Comparison of ENCODE assay signal across 8 cellular contexts in genomic region chr6:27630727-27631613, GRCh38.
DNase-seq lines count a peak whose midpoint lies in the region; ATAC-seq, FAIRE-seq and TF ChIP-seq lines count a peak whose summit lies in the region.

No MANE protein-coding gene starts in this region.

- no CpG with 5 or more reads among the region's 51 CpGs for WGBS in H9 (ENCODE audit: extremely low coverage, insufficient read length, low lambda C conversion rate)
- 3% methylated on average over 41 of the region's 51 CpGs for WGBS in suprapubic skin

- H3K79me2 ChIP-seq in H9 (ENCODE audit: insufficient read depth, low read length): no peaks in the 10 kb centered on the region

- no peak overlapping the region for H2BK12ac ChIP-seq in H9 (ENCODE audit: insufficient read length, low read depth, low read length)

- no peak overlapping the region for H3K23ac ChIP-seq in H9 (ENCODE audit: insufficient read length, low read depth, low read length)

- H2BK5ac ChIP-seq in H9 (ENCODE audit: insufficient read length, low read length): no peak overlapping the region

- H3T11ph ChIP-seq in H9 (ENCODE audit: low read length): no peak overlapping the region

- H4K8ac ChIP-seq in H9 (replicated peaks; ENCODE audit: insufficient read length, low read depth, low read length): no peak overlapping the region

- H3K9ac ChIP-seq in H9 (ENCODE audit: extremely low read depth, insufficient read length, low read length): peak overlapping the region; percentile 48

- TF ChIP-seq CTCF in H9 (conservative IDR thresholded peaks at IDR 0.05): peak; percentile 39; the same call in 2 of the 3 replicates
- TF ChIP-seq CTCF in Peyer's patch (IDR thresholded peaks at IDR 0.05): no peak
- TF ChIP-seq CTCF in bronchial epithelial cell (IDR thresholded peaks at IDR 0.05; ENCODE audit: insufficient read depth, low read length, severe bottlenecking): peak; percentile 38
- no peak for TF ChIP-seq CTCF in mesothelial cell of epicardium (IDR thresholded peaks at IDR 0.05; ENCODE audit: unreplicated experiment)
- no peak for TF ChIP-seq CTCF in suprapubic skin (IDR thresholded peaks at IDR 0.05)

- no peaks in the 10 kb centered on the region for H4K20me1 ChIP-seq in H9 (ENCODE audit: control insufficient read depth, insufficient read depth, insufficient read length)

- H3K4me1 ChIP-seq in H9 (ENCODE audit: insufficient read depth, low read length) (no peaks in the 10 kb centered on the region), Peyer's patch (peaks cover 0 to 11% (median 4%) of the 10 kb centered on the region in 4 donors), suprapubic skin (peaks cover 9% of the 10 kb centered on the region)

- H3K27me3 Mint-ChIP-seq in H9 (ENCODE audit: low read depth) (peaks cover 53% of the 10 kb centered on the region), mesothelial cell of epicardium (ENCODE audit: low read depth) (peaks cover 12% of the 10 kb centered on the region)

- peaks cover 0 to 1% (median 0%) of the 10 kb centered on the region in 3 experiments; a peak in 3 of 7 replicates for H3K36me3 Mint-ChIP-seq in H9 (ENCODE audit: insufficient read depth in 1 of 3, low read depth in 3 of 3)
- H3K36me3 Mint-ChIP-seq in mesothelial cell of epicardium: no peaks in the 10 kb centered on the region

- H4K91ac ChIP-seq in H9 (ENCODE audit: insufficient read length, low read depth, low read length): no peak overlapping the region

- H2BK20ac ChIP-seq in H9 (ENCODE audit: low read depth, low read length, poor library complexity, severe bottlenecking): no peak overlapping the region

- no peak overlapping the region for H3K4ac ChIP-seq in H9 (ENCODE audit: low read depth, low read length)

- H3K14ac ChIP-seq in H9 (ENCODE audit: insufficient read depth, low read length): 0 out of 2 replicates have a peak overlapping the region, but pooled peaks have one; percentile 4

- TF ChIP-seq POLR2A in Peyer's patch (IDR thresholded peaks at IDR 0.05) (no peak), suprapubic skin (IDR thresholded peaks at IDR 0.05) (no peak)

- H3K27me3 ChIP-seq in H9 (ENCODE audit: insufficient read depth, low read length) (no peaks in the 10 kb centered on the region), Peyer's patch (peaks cover 0 to 6% of the 10 kb centered on the region in 2 donors), bronchial epithelial cell (ENCODE audit: control insufficient read depth, insufficient read depth, low read length) (no peaks in the 10 kb centered on the region), suprapubic skin (peaks cover 84% of the 10 kb centered on the region)

- peak; percentile 30 for DNase-seq in AG20443 (ENCODE audit: low spot score)
- DNase-seq in H9: peak; percentile 90
- DNase-seq in Peyer's patch: peak in 2 of 3 donors; percentile 49 to 52
- DNase-seq in bronchial epithelial cell (ENCODE audit: low read depth): peak; percentile 60
- DNase-seq in mesothelial cell of epicardium (ENCODE audit: low spot score in 2 of 2, unreplicated experiment in 2 of 2): peak; percentile 69 to 84
- no peak for DNase-seq in suprapubic skin (ENCODE audit: low spot score in 2 of 2)

- peaks cover 4% of the 10 kb centered on the region for H3K23me2 ChIP-seq in H9 (ENCODE audit: insufficient read length, low read depth, low read length, poor library complexity, severe bottlenecking)

- H3K4me1 Mint-ChIP-seq in H9 (peaks cover 5 to 6% of the 10 kb centered on the region in 2 experiments), mesothelial cell of epicardium (peaks cover 17% of the 10 kb centered on the region)

- no peak overlapping the region for H3K56ac ChIP-seq in H9 (ENCODE audit: insufficient read length, low read depth, low read length)

- H3K27ac ChIP-seq in H9 (ENCODE audit: insufficient read length, low read depth, low read length): no peak overlapping the region
- H3K27ac ChIP-seq in Peyer's patch: no peak overlapping the region
- no peak overlapping the region for H3K27ac ChIP-seq in suprapubic skin

- H2BK120ac ChIP-seq in H9 (ENCODE audit: low read depth, low read length, poor library complexity, severe bottlenecking): no peak overlapping the region

- H2AFZ ChIP-seq in H9 (ENCODE audit: low read length): peak overlapping the region; percentile 72

- H2AK5ac ChIP-seq in H9 (ENCODE audit: insufficient read length, low read length): no peak overlapping the region

- no peak overlapping the region for H2BK15ac ChIP-seq in H9 (ENCODE audit: low read depth, low read length)

- H4K5ac ChIP-seq in H9 (ENCODE audit: insufficient read length, low read depth, low read length): no peak overlapping the region

- H3K9me3 Mint-ChIP-seq in H9 (peaks cover 0 to 4% of the 10 kb centered on the region in 2 experiments; a peak in 1 of 5 replicates), mesothelial cell of epicardium (peaks cover 15% of the 10 kb centered on the region)

- H3K36me3 ChIP-seq in Peyer's patch (no peaks in the 10 kb centered on the region), bronchial epithelial cell (ENCODE audit: control insufficient read depth, insufficient read depth, low read length) (no peaks in the 10 kb centered on the region), suprapubic skin (no peaks in the 10 kb centered on the region)

- H3K79me1 ChIP-seq in H9 (ENCODE audit: insufficient read depth, low read depth, low read length, poor library complexity, severe bottlenecking): no peaks in the 10 kb centered on the region

- H3K4me3 Mint-ChIP-seq in H9 (peak overlapping the region; percentile 94 to 98), mesothelial cell of epicardium (peak overlapping the region; percentile 91)

- H3K9me3 ChIP-seq in H9 (ENCODE audit: control insufficient read depth, low read depth, low read length) (no peaks in the 10 kb centered on the region), Peyer's patch (no peaks in the 10 kb centered on the region), suprapubic skin (no peaks in the 10 kb centered on the region)

- FAIRE-seq in bronchial epithelial cell (lab: Jason Lieb, UNC): no peak

- H3K27ac Mint-ChIP-seq in H9 (peak overlapping the region; percentile 69 to 94 (median 78); a peak in 3 of 7 replicates), mesothelial cell of epicardium (peak overlapping the region; percentile 96)

- TF ChIP-seq EP300 in suprapubic skin (IDR thresholded peaks at IDR 0.05): no peak

- no peak for ATAC-seq in GM19467 (IDR thresholded peaks at IDR 0.05; ENCODE audit: unreplicated experiment)
- ATAC-seq in GM19328 (IDR thresholded peaks at IDR 0.05; ENCODE audit: unreplicated experiment): no peak

- no peak overlapping the region for H3K18ac ChIP-seq in H9 (ENCODE audit: insufficient read length, low read depth, low read length)

- H3K4me2 ChIP-seq in H9 (ENCODE audit: insufficient read depth, insufficient read length, low read length): peak overlapping the region; percentile 86

- H3K4me3 ChIP-seq in Peyer's patch (peak overlapping the region in 2 of 4 donors; percentile 33 to 37), bronchial epithelial cell (ENCODE audit: low read depth, low read length) (peak overlapping the region; percentile 40), suprapubic skin (peak overlapping the region; percentile 31)

Comparison
In these comparisons a context has a peak if more than half of its experiments do, and no peak if none do; other contexts are left out.
1. DNase-seq: peak in AG20443 (single experiment), H9 (single experiment), Peyer's patch (2 of 3), bronchial epithelial cell (single experiment) and mesothelial cell of epicardium (2 of 2); none in suprapubic skin (0 of 2).
2. CTCF ChIP-seq: peak in H9 (single experiment) and bronchial epithelial cell (single experiment); none in Peyer's patch (0 of 6), mesothelial cell of epicardium (single experiment) and suprapubic skin (0 of 2).